In genomic region chr14:104316121-104316722, GRCh38 we compare ENCODE assay signal across 22 cellular contexts.
DNase-seq lines count a peak whose midpoint lies in the region; ATAC-seq, FAIRE-seq and TF ChIP-seq lines count a peak whose summit lies in the region.
"Had no signal": no experiment of that assay in that cellular context is flagged by ENCODE, and none has a peak within 500 bp of the region (broad histone marks: within the 10 kb centered on the region; RNA-seq: fewer than 3 reads in every experiment).

No MANE protein-coding gene starts in this region.

- H3K79me2 ChIP-seq in HepG2 (ENCODE audit: insufficient read depth, low read length): no peaks in the 10 kb centered on the region

- TF ChIP-seq POLR2A in right lobe of liver (IDR thresholded peaks at IDR 0.05) (no peak), HepG2 (IDR thresholded peaks at IDR 0.05; ENCODE audit: insufficient read depth in 1 of 2, low read depth in 2 of 2, low read length in 2 of 2) (no peak)

- H3K9ac ChIP-seq in HepG2 (ENCODE audit: insufficient read depth, low read depth, low read length): no peak overlapping the region

- no TSS peak for BruUV-seq in HepG2 (replicated peaks; lab: Mats Ljungman, UMichigan)

- ATAC-seq in right lobe of liver: no peak
- no peak for ATAC-seq in HepG2
- peak; percentile 91 for ATAC-seq in mucosa of descending colon
- no peak for ATAC-seq in GM18520 (IDR thresholded peaks at IDR 0.05; ENCODE audit: unreplicated experiment)
- ATAC-seq: left lung, psoas muscle, T-cell had no signal

- H3K27ac ChIP-seq in right lobe of liver (no peak overlapping the region), HepG2 (ENCODE audit: extremely low read length, insufficient read depth, low read length) (no peak overlapping the region), WERI-Rb-1 (no peak overlapping the region)
- H3K27ac ChIP-seq: 22Rv1, left lung, psoas muscle, tibial nerve had no signal

- H2AFZ ChIP-seq in HepG2 (ENCODE audit: low read length): no peak overlapping the region

- no peak for TF ChIP-seq RAD21 in HepG2 (CRISPR knock-in tag; IDR thresholded peaks at IDR 0.05)

- POLR2A ChIA-PET in HepG2 (lab: Yijun Ruan, JAX): no interaction called here

- intact Hi-C loops in right lobe of liver (cut with DNase I) (no loop called here), HepG2 (cut with micrococcal nuclease; ENCODE audit: unreplicated experiment) (no loop called here), mucosa of descending colon (cut with DNase I, micrococcal nuclease) (no loop called here)

- TF ChIP-seq CTCF in right lobe of liver (IDR thresholded peaks at IDR 0.05) (no peak), HepG2 (CRISPR knock-in tag; IDR thresholded peaks at IDR 0.05) (no peak), mucosa of descending colon (IDR thresholded peaks at IDR 0.05) (no peak), WERI-Rb-1 (IDR thresholded peaks at IDR 0.05; ENCODE audit: low read depth, low read length) (no peak)

- no peaks in the 10 kb centered on the region for H3K4me1 ChIP-seq in right lobe of liver
- H3K4me1 ChIP-seq in HepG2 (ENCODE audit: insufficient read depth, low read length): no peaks in the 10 kb centered on the region
- peaks cover 7% of the 10 kb centered on the region for H3K4me1 ChIP-seq in mucosa of descending colon (ENCODE audit: low read depth)
- H3K4me1 ChIP-seq: left lung, psoas muscle, tibial nerve had no signal

- H3K4me2 ChIP-seq in HepG2 (ENCODE audit: low read depth, low read length): no peak overlapping the region

- CTCF ChIA-PET in HepG2 (lab: Yijun Ruan, JAX; ENCODE audit: low intra/inter-chr PET ratio, low total read pairs): no interaction called here

- H3K4me3 ChIP-seq in right lobe of liver (no peak overlapping the region), HepG2 (replicated peaks in 1 of 3; ENCODE audit: insufficient read depth in 1 of 3, low read depth in 2 of 3, low read length in 3 of 3) (no peak overlapping the region), mucosa of descending colon (no peak overlapping the region), WERI-Rb-1 (ENCODE audit: low read depth, low read length) (no peak overlapping the region)
- H3K4me3 ChIP-seq: left lung, psoas muscle, tibial nerve had no signal

- TF ChIP-seq EP300 in HepG2 (IDR thresholded peaks at IDR 0.05; ENCODE audit: low read depth in 2 of 2, low read length in 2 of 2) (no peak), HepG2 (CRISPR knock-in tag; IDR thresholded peaks at IDR 0.05; ENCODE audit: borderline replicate concordance) (no peak)

- no peaks in the 10 kb centered on the region for H4K20me1 ChIP-seq in HepG2 (ENCODE audit: insufficient read depth, low read length)

- FAIRE-seq in HepG2 (lab: Jason Lieb, UNC): no peak

- no peaks in the 10 kb centered on the region for H3K9me3 ChIP-seq in right lobe of liver
- no peaks in the 10 kb centered on the region for H3K9me3 ChIP-seq in HepG2 (ENCODE audit: low read length)
- no peaks in the 10 kb centered on the region for H3K9me3 ChIP-seq in mucosa of descending colon
- H3K9me3 ChIP-seq in WERI-Rb-1 (ENCODE audit: severe bottlenecking): no peaks in the 10 kb centered on the region
- H3K9me3 ChIP-seq: psoas muscle had no signal

- H3K36me3 ChIP-seq in right lobe of liver (no peaks in the 10 kb centered on the region), HepG2 (replicated peaks in 1 of 2; ENCODE audit: control insufficient read depth in 1 of 2, insufficient read depth in 2 of 2, low read length in 2 of 2) (no peaks in the 10 kb centered on the region), mucosa of descending colon (ENCODE audit: low read depth) (no peaks in the 10 kb centered on the region), WERI-Rb-1 (no peaks in the 10 kb centered on the region)
- H3K36me3 ChIP-seq: left lung, tibial nerve had no signal

- WGBS in right lobe of liver (ENCODE audit: insufficient coverage, low coverage, low lambda C conversion rate, missing lambda C conversion rate): 88% methylated on average over 3 of the region's 20 CpGs
- 80% methylated on average over 2 of the region's 20 CpGs for WGBS in HepG2 (ENCODE audit: low lambda C conversion rate)

- DNase-seq in DMS79 treated with DMSO at 0.1 percent for 48 hours (lab: John Stamatoyannopoulos, UW) (peak; percentile 19), DMS79 (lab: John Stamatoyannopoulos, UW) (no peak), right lobe of liver (peak; percentile 17 to 45 (median 40)), HepG2 (ENCODE audit: low spot score) (no peak), mucosa of descending colon (peak; percentile 59 to 81 (median 75)), anterior cingulate cortex (lab: John Stamatoyannopoulos, UW) (no peak), WERI-Rb-1 (no peak)
- DNase-seq: activated CD4-positive, alpha-beta T cell treated with anti-CD3 and anti-CD28 coated beads, Interleukin-2, amount 50 U/mL, for 4 hours; activated naive CD8-positive, alpha-beta T cell treated with anti-CD3 and anti-CD28 coated beads for 36 hours; activated T-cell treated with anti-CD3 and anti-CD28 coated beads for 4 hours; AML-193; NCI-H1105; NCI-H2171 treated with DMSO at 0.1 percent for 48 hours; NCI-H82; SHP77 treated with DMSO at 0.1 percent for 48 hours; stimulated activated CD4-positive, alpha-beta T cell treated with anti-CD3 and anti-CD28 coated beads, Interleukin-4, amount 100 ng/mL, for 24 hours had no signal

- in situ Hi-C loops in HepG2 (cut with HindIII; ENCODE audit: extremely low pct_ligation_motif_present, low pct_unique_long_range_greater_than_20kb): no loop called here

- H3K27me3 ChIP-seq in right lobe of liver (no peaks in the 10 kb centered on the region), HepG2 (ENCODE audit: control insufficient read depth in 1 of 2, insufficient read depth in 2 of 2, low read length in 2 of 2) (peaks cover 10 to 34% of the 10 kb centered on the region in 2 experiments; a peak in 4 of 5 replicates), WERI-Rb-1 (ENCODE audit: insufficient read depth, low read depth, severe bottlenecking) (no peaks in the 10 kb centered on the region)

TF ChIP-seq in HepG2, 621 proteins besides CTCF, POLR2A, EP300 and RAD21:
- TF ChIP-seq ZNF292 (CRISPR knock-in tag; IDR thresholded peaks at IDR 0.05; ENCODE audit: borderline replicate concordance, low read depth) (no peak), GRHL1 (CRISPR knock-in tag; conservative IDR thresholded peaks at IDR 0.05) (no peak), ZNF180 (CRISPR knock-in tag; IDR thresholded peaks at IDR 0.05; ENCODE audit: borderline replicate concordance, low read depth) (no peak), ZNF616 (CRISPR knock-in tag; IDR thresholded peaks at IDR 0.05; ENCODE audit: low read depth) (no peak)

Comparison
In these comparisons a context has a peak if more than half of its experiments do, and no peak if none do; other contexts are left out.
1. DNase-seq: peak in DMS79 treated with DMSO at 0.1 percent for 48 hours (single experiment), right lobe of liver (3 of 3) and mucosa of descending colon (3 of 3); none in DMS79 (single experiment), HepG2 (single experiment), anterior cingulate cortex (0 of 58) and WERI-Rb-1 (single experiment).